10 cellular contexts compared by ENCODE assay signal in the genomic region with DNA sequence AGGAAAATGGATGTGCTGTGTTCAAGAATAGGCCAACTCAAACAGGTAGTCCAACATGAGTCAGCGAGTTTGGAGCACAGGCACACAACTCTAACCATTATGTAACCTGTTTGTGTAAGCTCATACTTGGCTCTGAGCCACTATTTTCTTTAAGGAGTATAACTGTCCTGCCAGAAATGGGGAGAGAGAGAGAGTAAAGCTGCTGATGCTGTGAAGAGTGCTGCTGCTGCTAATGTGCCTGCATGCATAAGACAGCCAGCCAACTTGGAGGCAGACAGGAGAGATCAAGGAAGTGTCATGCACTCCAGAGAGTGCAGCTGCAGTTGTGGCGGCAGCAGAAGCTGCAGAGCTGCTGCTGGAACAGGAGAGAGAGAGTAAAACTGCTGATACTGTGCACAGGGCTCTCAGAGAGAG. TPM values are rescaled to one million over a fixed set of nuclear protein-coding genes. Genes with fewer than 3 reads are reported as not detected.
DNase-seq lines count a peak whose midpoint lies in the region; ATAC-seq, FAIRE-seq and TF ChIP-seq lines count a peak whose summit lies in the region.
"Had no signal": no experiment of that assay in that cellular context is flagged by ENCODE, and none has a peak within 500 bp of the region (broad histone marks: within the 10 kb centered on the region; RNA-seq: fewer than 3 reads in every experiment).

No MANE protein-coding gene starts in this region.

- H4K20me1 ChIP-seq in H1 (replicated peaks in 1 of 2; ENCODE audit: control insufficient read depth in 1 of 2, insufficient read depth in 2 of 2, low read length in 2 of 2) (no peaks in the 10 kb centered on the region), osteoblast (ENCODE audit: insufficient read depth, low read length) (no peaks in the 10 kb centered on the region)

- DNase-seq in NCI-H1105 treated with DMSO at 0.1 percent for 48 hours (lab: John Stamatoyannopoulos, UW), result peak; percentile 34
- no peak for DNase-seq in H1 (ENCODE audit: low read depth in 1 of 2, low spot score in 2 of 2)
- peak; percentile 66 for DNase-seq in retinal pigment epithelial cell (ENCODE audit: low read depth)
- no peak for DNase-seq in stimulated activated naive CD8-positive, alpha-beta T cell treated with anti-CD3 and anti-CD28 coated beads, Interleukin-15, Interleukin-2, amounts not matched to agents 100 U/mL and 50 U/mL, for 24 hours
- DNase-seq in activated CD4-positive, alpha-beta T cell treated with anti-CD3 and anti-CD28 coated beads, Interleukin-2, amount 10 ng/mL, durations not matched to agents 7 days and 5 days, result no peak
- no peak for DNase-seq in NCI-H1694 (lab: John Stamatoyannopoulos, UW)
- DNase-seq in osteoblast (ENCODE audit: insufficient read length, low spot score, missing footprints), result no peak
- DNase-seq: activated naive CD8-positive, alpha-beta T cell treated with anti-CD3 and anti-CD28 coated beads for 36 hours; mesenchymal stem cell had no signal

- CTCF ChIA-PET in H1 (lab: Charles Lee; ENCODE audit: partially characterized antibody), result interaction anchor here (0.5 to 0.6 kb wide), 2 partner anchors 198 to 284 kb away, joined by 3 read pairs; no protein-coding TSS in a partner anchor
- CTCF ChIA-PET in activated CD4-positive, alpha-beta T cell treated with anti-CD3 and anti-CD28 coated beads, Interleukin-2, amount 10 ng/mL, durations not matched to agents 7 days and 5 days (lab: Charles Lee), result no interaction called here

- WGBS in H1 (ENCODE audit: extremely low coverage in 1 of 2, insufficient coverage in 1 of 2, insufficient read length in 1 of 2, insufficient replicate concordance in 2 of 2, low coverage in 1 of 2, low lambda C conversion rate in 2 of 2, missing lambda C conversion rate in 1 of 2), 2 experiments, result 84% methylated on average over 2 of the region's 2 CpGs; no CpG with 5 or more reads in 1 of the 2 experiments

- H3K27ac Mint-ChIP-seq in activated CD4-positive, alpha-beta T cell treated with anti-CD3 and anti-CD28 coated beads, Interleukin-2, amount 10 ng/mL, durations not matched to agents 7 days and 5 days, result no peak overlapping the region
- H3K27ac Mint-ChIP-seq: activated naive CD8-positive, alpha-beta T cell treated with anti-CD3 and anti-CD28 coated beads for 36 hours had no signal

- no peaks in the 10 kb centered on the region for H3K4me1 Mint-ChIP-seq in activated CD4-positive, alpha-beta T cell treated with anti-CD3 and anti-CD28 coated beads, Interleukin-2, amount 10 ng/mL, durations not matched to agents 7 days and 5 days
- H3K4me1 Mint-ChIP-seq: activated naive CD8-positive, alpha-beta T cell treated with anti-CD3 and anti-CD28 coated beads for 36 hours had no signal

- H3K9me3 ChIP-seq in H1 (ENCODE audit: insufficient read depth in 2 of 2, low read depth in 1 of 2, low read length in 1 of 2), result no peaks in the 10 kb centered on the region
- no peaks in the 10 kb centered on the region for H3K9me3 ChIP-seq in osteoblast (ENCODE audit: low read depth, low read length)

- POLR2A ChIA-PET in H1 (lab: Charles Lee; ENCODE audit: partially characterized antibody), result no interaction called here
- POLR2A ChIA-PET in activated CD4-positive, alpha-beta T cell treated with anti-CD3 and anti-CD28 coated beads, Interleukin-2, amount 10 ng/mL, durations not matched to agents 7 days and 5 days (lab: Charles Lee), result no interaction called here

- no peak overlapping the region for H2AK5ac ChIP-seq in H1 (ENCODE audit: low read depth, low read length)

- no peak overlapping the region for H3K56ac ChIP-seq in H1 (replicated peaks; ENCODE audit: insufficient read length, low read depth, low read length)

- H3K4me3 Mint-ChIP-seq in activated CD4-positive, alpha-beta T cell treated with anti-CD3 and anti-CD28 coated beads, Interleukin-2, amount 10 ng/mL, durations not matched to agents 7 days and 5 days, result no peak overlapping the region
- H3K4me3 Mint-ChIP-seq: activated naive CD8-positive, alpha-beta T cell treated with anti-CD3 and anti-CD28 coated beads for 36 hours had no signal

- no peaks in the 10 kb centered on the region for H3K36me3 Mint-ChIP-seq in activated CD4-positive, alpha-beta T cell treated with anti-CD3 and anti-CD28 coated beads, Interleukin-2, amount 10 ng/mL, durations not matched to agents 7 days and 5 days (ENCODE audit: low read depth)
- H3K36me3 Mint-ChIP-seq: activated naive CD8-positive, alpha-beta T cell treated with anti-CD3 and anti-CD28 coated beads for 36 hours had no signal

- no peaks in the 10 kb centered on the region for H3K79me2 ChIP-seq in H1 (ENCODE audit: control insufficient read depth in 1 of 2, insufficient read depth in 2 of 2, low read length in 2 of 2)
- no peaks in the 10 kb centered on the region for H3K79me2 ChIP-seq in osteoblast (ENCODE audit: insufficient read depth, low read length)

- no peak for TF ChIP-seq RAD21 in H1 (IDR thresholded peaks at IDR 0.05 in 1 of 2, conservative IDR thresholded peaks at IDR 0.05 in 1 of 2; ENCODE audit: low read depth in 2 of 2, low read length in 2 of 2)

- no peak for FAIRE-seq in H1 (lab: Jason Lieb, UNC)

- H3K36me3 ChIP-seq in H1 (ENCODE audit: control insufficient read depth in 2 of 4, insufficient read depth in 4 of 4, low read length in 3 of 4) (no peaks in the 10 kb centered on the region), osteoblast (ENCODE audit: insufficient read depth, low read length) (no peaks in the 10 kb centered on the region)

- H2BK5ac ChIP-seq in H1 (ENCODE audit: low read depth, low read length), result no peak overlapping the region

- TF ChIP-seq POLR2A in H1 (IDR thresholded peaks at IDR 0.05; ENCODE audit: control extremely low read depth in 1 of 2, low read depth in 2 of 2, low read length in 2 of 2), result no peak

- 0 out of 2 replicates have a peak overlapping the region, but pooled peaks have one; percentile 6 for H2BK12ac ChIP-seq in H1 (ENCODE audit: low read depth, low read length)

- H3K4me3 ChIP-seq in H1 (ENCODE audit: extremely low read depth in 1 of 4, insufficient read depth in 2 of 4, low read depth in 3 of 4, low read length in 4 of 4) (no peak overlapping the region), retinal pigment epithelial cell (ENCODE audit: low read length) (no peak overlapping the region), osteoblast (ENCODE audit: insufficient read depth, low read length) (no peak overlapping the region)

- no peaks in the 10 kb centered on the region for H3K79me1 ChIP-seq in H1 (ENCODE audit: low read depth, low read length)

- TF ChIP-seq CTCF in H1 (IDR thresholded peaks at IDR 0.05; ENCODE audit: control extremely low read depth in 1 of 3, insufficient read depth in 1 of 3, low read depth in 1 of 3, low read length in 3 of 3) (no peak), retinal pigment epithelial cell (conservative IDR thresholded peaks at IDR 0.05; ENCODE audit: low read depth, low read length) (no peak), osteoblast (IDR thresholded peaks at IDR 0.05; ENCODE audit: extremely low read depth, low read depth, low read length) (no peak)

- no peak overlapping the region for H2BK120ac ChIP-seq in H1 (replicated peaks; ENCODE audit: low read depth, low read length)

- no peaks in the 10 kb centered on the region for H3K9me3 Mint-ChIP-seq in activated CD4-positive, alpha-beta T cell treated with anti-CD3 and anti-CD28 coated beads, Interleukin-2, amount 10 ng/mL, durations not matched to agents 7 days and 5 days
- H3K9me3 Mint-ChIP-seq: activated naive CD8-positive, alpha-beta T cell treated with anti-CD3 and anti-CD28 coated beads for 36 hours had no signal

- H3K14ac ChIP-seq in H1 (ENCODE audit: insufficient read length), result no peak overlapping the region

- H2AFZ ChIP-seq in H1 (ENCODE audit: low read length) (peak overlapping the region; percentile 84), osteoblast (ENCODE audit: low read length) (no peak overlapping the region)

- no peaks in the 10 kb centered on the region for H3K23me2 ChIP-seq in H1 (ENCODE audit: low read depth, low read length)

- H3K18ac ChIP-seq in H1 (ENCODE audit: extremely low read depth, low read length), result no peak overlapping the region

- H3K27ac ChIP-seq in H1 (ENCODE audit: low read depth, low read length) (no peak overlapping the region), osteoblast (ENCODE audit: low read depth, low read length) (no peak overlapping the region)

- no peak overlapping the region for H3K23ac ChIP-seq in H1 (ENCODE audit: insufficient read length)

- no peaks in the 10 kb centered on the region for H3K27me3 Mint-ChIP-seq in activated CD4-positive, alpha-beta T cell treated with anti-CD3 and anti-CD28 coated beads, Interleukin-2, amount 10 ng/mL, durations not matched to agents 7 days and 5 days
- H3K27me3 Mint-ChIP-seq: activated naive CD8-positive, alpha-beta T cell treated with anti-CD3 and anti-CD28 coated beads for 36 hours had no signal

- H4K8ac ChIP-seq in H1 (ENCODE audit: extremely low read depth, insufficient read depth, low read length), result no peak overlapping the region

- H2BK20ac ChIP-seq in H1 (ENCODE audit: low read length), result no peak overlapping the region; the same call in 1 of the 2 replicates

- H2BK15ac ChIP-seq in H1 (ENCODE audit: low read length), result no peak overlapping the region

- ATAC-seq in GM21529 (IDR thresholded peaks at IDR 0.05; ENCODE audit: unreplicated experiment), result peak; percentile 64
- ATAC-seq in stimulated activated naive CD8-positive, alpha-beta T cell treated with anti-CD3 and anti-CD28 coated beads, Interleukin-15, Interleukin-2, amounts not matched to agents 100 U/mL and 50 U/mL, for 24 hours, result no peak

- no peaks in the 10 kb centered on the region for H3K4me1 ChIP-seq in H1 (replicated peaks in 1 of 4; ENCODE audit: control insufficient read depth in 3 of 4, insufficient read depth in 4 of 4, low read length in 3 of 4)
- H3K4me1 ChIP-seq in osteoblast (ENCODE audit: insufficient read depth, low read length), result no peaks in the 10 kb centered on the region

- H3K4ac ChIP-seq in H1 (replicated peaks; ENCODE audit: insufficient read length, low read depth, low read length), result no peak overlapping the region

- no peak for TF ChIP-seq EP300 in H1 (IDR thresholded peaks at IDR 0.05; ENCODE audit: borderline replicate concordance in 1 of 2, low read depth in 2 of 2, low read length in 2 of 2)

- H3K9ac ChIP-seq in H1 (replicated peaks in 1 of 4; ENCODE audit: extremely low read depth in 1 of 4, low read depth in 3 of 4, low read length in 3 of 4), result no peak overlapping the region

- no peak overlapping the region for H4K91ac ChIP-seq in H1 (replicated peaks; ENCODE audit: insufficient read length, low read length)

- H3K27me3 ChIP-seq in H1 (replicated peaks in 1 of 4; ENCODE audit: control insufficient read depth in 3 of 4, extremely low read depth in 1 of 4, insufficient read depth in 3 of 4, low read length in 3 of 4) (no peaks in the 10 kb centered on the region), osteoblast (ENCODE audit: insufficient read depth, low read length) (no peaks in the 10 kb centered on the region)

- H4K5ac ChIP-seq in H1 (ENCODE audit: insufficient read length, low read depth, low read length), result no peak overlapping the region

- H3K4me2 ChIP-seq in H1 (ENCODE audit: insufficient read depth in 1 of 2, low read depth in 2 of 2, low read length in 2 of 2) (no peak overlapping the region), osteoblast (ENCODE audit: insufficient read depth, low read length) (no peak overlapping the region)

RNA-seq across cellular contexts. Expression of a gene that starts 11.7 kb away (rescaled TPM):
- total RNA-seq in H1 (2021; fragmentation: NEBNext Ultra II Directional; extraction: Animal tissue kit (Norgen Biotek cat#: 25700)), result not detected in 2 replicates
- not detected in 2 replicates for polyA plus RNA-seq in H1 (2011; rRNA removed)
- not detected for polyA plus RNA-seq in H1 (2011; cell fraction: cytosol; rRNA removed)
- not detected for polyA plus RNA-seq in H1 (2011; cell fraction: nucleus; rRNA removed)
- polyA plus RNA-seq in H1 (2012, experiment 1 of 2), result not detected in 4 replicates
- not detected for polyA plus RNA-seq in H1 (2012, experiment 2 of 2)
- not detected for polyA plus RNA-seq in H1 (2013, experiment 1 of 2)
- polyA plus RNA-seq in H1 (2013, experiment 2 of 2), result not detected
- polyA minus RNA-seq in H1 (2011; rRNA and poly(A)+ RNA removed), result not detected in 2 replicates
- not detected for polyA minus RNA-seq in H1 (2011; cell fraction: cytosol; rRNA and poly(A)+ RNA removed)
- polyA minus RNA-seq in H1 (2011; cell fraction: nucleus; rRNA and poly(A)+ RNA removed), result not detected
- total RNA-seq in activated CD4-positive, alpha-beta T cell treated with anti-CD3 and anti-CD28 coated beads, Interleukin-2, amount 10 ng/mL, durations not matched to agents 7 days and 5 days, result not detected
- total RNA-seq in osteoblast, result not detected in 2 replicates
- total RNA-seq: activated naive CD8-positive, alpha-beta T cell treated with anti-CD3 and anti-CD28 coated beads for 36 hours had no signal

RNA-seq across cellular contexts. Expression of a gene that starts 18.5 kb away (rescaled TPM):
- total RNA-seq in H1 (2021; fragmentation: NEBNext Ultra II Directional; extraction: Animal tissue kit (Norgen Biotek cat#: 25700)), result not detected in 2 replicates
- polyA plus RNA-seq in H1 (2011; rRNA removed), result not detected in 2 replicates
- polyA plus RNA-seq in H1 (2011; cell fraction: cytosol; rRNA removed), result not detected
- not detected for polyA plus RNA-seq in H1 (2011; cell fraction: nucleus; rRNA removed)
- not detected in 4 replicates for polyA plus RNA-seq in H1 (2012, experiment 1 of 2)
- not detected for polyA plus RNA-seq in H1 (2012, experiment 2 of 2)
- not detected for polyA plus RNA-seq in H1 (2013, experiment 1 of 2)
- not detected for polyA plus RNA-seq in H1 (2013, experiment 2 of 2)
- polyA minus RNA-seq in H1 (2011; rRNA and poly(A)+ RNA removed), result not detected in 2 replicates
- polyA minus RNA-seq in H1 (2011; cell fraction: cytosol; rRNA and poly(A)+ RNA removed), result not detected
- not detected for polyA minus RNA-seq in H1 (2011; cell fraction: nucleus; rRNA and poly(A)+ RNA removed)
- not detected for total RNA-seq in activated CD4-positive, alpha-beta T cell treated with anti-CD3 and anti-CD28 coated beads, Interleukin-2, amount 10 ng/mL, durations not matched to agents 7 days and 5 days
- total RNA-seq in osteoblast, result not detected in 2 replicates
- total RNA-seq: activated naive CD8-positive, alpha-beta T cell treated with anti-CD3 and anti-CD28 coated beads for 36 hours had no signal

RNA-seq across cellular contexts. Expression of a gene that starts 44.2 kb away (rescaled TPM):
- total RNA-seq in H1 (2021; fragmentation: NEBNext Ultra II Directional; extraction: Animal tissue kit (Norgen Biotek cat#: 25700)), result not detected in 2 replicates
- polyA plus RNA-seq in H1 (2011; rRNA removed), result not detected in 2 replicates
- not detected for polyA plus RNA-seq in H1 (2011; cell fraction: cytosol; rRNA removed)
- not detected for polyA plus RNA-seq in H1 (2011; cell fraction: nucleus; rRNA removed)
- not detected in 4 replicates for polyA plus RNA-seq in H1 (2012, experiment 1 of 2)
- polyA plus RNA-seq in H1 (2012, experiment 2 of 2), result not detected
- not detected for polyA plus RNA-seq in H1 (2013, experiment 1 of 2)
- not detected for polyA plus RNA-seq in H1 (2013, experiment 2 of 2)
- not detected in 2 replicates for polyA minus RNA-seq in H1 (2011; rRNA and poly(A)+ RNA removed)
- not detected for polyA minus RNA-seq in H1 (2011; cell fraction: cytosol; rRNA and poly(A)+ RNA removed)
- not detected for polyA minus RNA-seq in H1 (2011; cell fraction: nucleus; rRNA and poly(A)+ RNA removed)
- total RNA-seq in activated CD4-positive, alpha-beta T cell treated with anti-CD3 and anti-CD28 coated beads, Interleukin-2, amount 10 ng/mL, durations not matched to agents 7 days and 5 days, result not detected
- total RNA-seq in osteoblast, result not detected in 2 replicates
- total RNA-seq: activated naive CD8-positive, alpha-beta T cell treated with anti-CD3 and anti-CD28 coated beads for 36 hours had no signal

RNA-seq across cellular contexts. Expression of a gene that starts 53.2 kb away (rescaled TPM):
- not detected in 2 replicates for total RNA-seq in H1 (2021; fragmentation: NEBNext Ultra II Directional; extraction: Animal tissue kit (Norgen Biotek cat#: 25700))
- polyA plus RNA-seq in H1 (2011; rRNA removed), result not detected in 2 replicates
- not detected for polyA plus RNA-seq in H1 (2011; cell fraction: cytosol; rRNA removed)
- polyA plus RNA-seq in H1 (2011; cell fraction: nucleus; rRNA removed), result not detected
- not detected in 4 replicates for polyA plus RNA-seq in H1 (2012, experiment 1 of 2)
- not detected for polyA plus RNA-seq in H1 (2012, experiment 2 of 2)
- not detected for polyA plus RNA-seq in H1 (2013, experiment 1 of 2)
- not detected for polyA plus RNA-seq in H1 (2013, experiment 2 of 2)
- polyA minus RNA-seq in H1 (2011; rRNA and poly(A)+ RNA removed), result not detected in 2 replicates
- not detected for polyA minus RNA-seq in H1 (2011; cell fraction: cytosol; rRNA and poly(A)+ RNA removed)
- not detected for polyA minus RNA-seq in H1 (2011; cell fraction: nucleus; rRNA and poly(A)+ RNA removed)
- not detected for total RNA-seq in activated CD4-positive, alpha-beta T cell treated with anti-CD3 and anti-CD28 coated beads, Interleukin-2, amount 10 ng/mL, durations not matched to agents 7 days and 5 days
- total RNA-seq in osteoblast, result not detected in 2 replicates
- total RNA-seq: activated naive CD8-positive, alpha-beta T cell treated with anti-CD3 and anti-CD28 coated beads for 36 hours had no signal

Comparison
In these comparisons a context has a peak if more than half of its experiments do, and no peak if none do; other contexts are left out.
1. DNase-seq: peak in NCI-H1105 treated with DMSO at 0.1 percent for 48 hours (single experiment) and retinal pigment epithelial cell (single experiment); none in H1 (0 of 2), stimulated activated naive CD8-positive, alpha-beta T cell treated with anti-CD3 and anti-CD28 coated beads, Interleukin-15, Interleukin-2, amounts not matched to agents 100 U/mL and 50 U/mL, for 24 hours (single experiment), activated CD4-positive, alpha-beta T cell treated with anti-CD3 and anti-CD28 coated beads, Interleukin-2, amount 10 ng/mL, durations not matched to agents 7 days and 5 days (single experiment), NCI-H1694 (single experiment) and osteoblast (single experiment).